Comparison of ENCODE assay signal across 20 cellular contexts in the genomic region with DNA sequence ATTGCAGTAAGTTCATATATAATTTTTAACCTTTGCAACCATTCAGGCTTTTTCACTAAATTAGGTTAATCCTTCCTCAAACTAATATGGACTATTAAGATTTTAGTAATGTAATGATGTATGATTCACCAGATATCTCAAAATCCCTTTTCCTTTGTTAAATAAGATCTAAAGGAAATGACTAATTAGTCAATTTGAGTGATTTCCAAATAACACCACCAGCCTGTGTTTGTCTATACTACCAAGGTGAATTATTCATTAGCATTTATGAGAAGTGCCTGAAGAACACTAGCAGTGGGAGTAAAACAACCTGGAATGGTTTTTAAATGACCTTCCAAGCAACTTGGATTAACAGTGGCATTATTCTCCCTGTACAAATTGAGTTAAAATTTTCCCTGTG.
A peak's percentile ranks its signal among the peaks of the same experiment; 100 is the strongest.
DNase-seq lines count a peak whose midpoint lies in the region; ATAC-seq and TF ChIP-seq lines count a peak whose summit lies in the region.
"Had no signal": no experiment of that assay in that cellular context is flagged by ENCODE, and none has a peak within 500 bp of the region (broad histone marks: within the 10 kb centered on the region; RNA-seq: fewer than 3 reads in every experiment).

No MANE protein-coding gene starts in this region.

- CTCF ChIA-PET in A673 (lab: Charles Lee) = interaction anchor here (1.2 kb wide), 1 partner anchor 16 kb away, joined by 3 read pairs; no protein-coding TSS in a partner anchor

- POLR2A ChIA-PET in A673 (lab: Charles Lee; ENCODE audit: low non-redundant PET) = no interaction called here

- H3K4me1 ChIP-seq in A673 (ENCODE audit: insufficient read depth, low read length, poor library complexity, severe bottlenecking) = peaks cover 5% of the 10 kb centered on the region
- peaks cover 13% of the 10 kb centered on the region for H3K4me1 ChIP-seq in foreskin keratinocyte
- no peaks in the 10 kb centered on the region for H3K4me1 ChIP-seq in psoas muscle
- H3K4me1 ChIP-seq: Peyer's patch, SJSA1 had no signal

- H3K4me3 ChIP-seq in A673 (ENCODE audit: low read depth, low read length, poor library complexity, severe bottlenecking) (no peak overlapping the region), psoas muscle (no peak overlapping the region)
- H3K4me3 ChIP-seq: Peyer's patch, SJSA1 had no signal

- H3K27me3 ChIP-seq in A673 (replicated peaks; ENCODE audit: insufficient read depth, low read depth, low read length, poor library complexity) (peaks cover 3% of the 10 kb centered on the region), foreskin keratinocyte (no peaks in the 10 kb centered on the region), psoas muscle (ENCODE audit: insufficient read depth in 3 of 3, low read length in 2 of 3) (no peaks in the 10 kb centered on the region)
- H3K27me3 ChIP-seq: Peyer's patch, SJSA1 had no signal

- no peaks in the 10 kb centered on the region for H3K36me3 ChIP-seq in A673 (ENCODE audit: insufficient read depth, low read length, poor library complexity, severe bottlenecking)
- H3K36me3 ChIP-seq in psoas muscle (ENCODE audit: insufficient read depth in 1 of 2, low read depth in 1 of 2) = no peaks in the 10 kb centered on the region
- H3K36me3 ChIP-seq: Peyer's patch, SJSA1 had no signal

- DNase-seq in A673 (ENCODE audit: low spot score) (peak; percentile 52), NCI-H226 (peak; percentile 8), dermis blood vessel endothelial cell (peak; percentile 1), foreskin keratinocyte (peak; percentile 17 to 33), MV-4-11 (lab: John Stamatoyannopoulos, UW) (no peak), psoas muscle (no peak)
- DNase-seq: DMS53; GF-D8; Kasumi-1; MM.1S; NCI-H1092; NCI-H1436; NCI-H1930; NCI-H510A; NK-92 treated with Interleukin-12 subunit alpha and Interleukin-12 subunit beta, amount 100 ng/mL, for 24 hours; Peyer's patch had no signal

- ATAC-seq in foreskin keratinocyte (peak; percentile 64), HG03469 (IDR thresholded peaks at IDR 0.05; ENCODE audit: unreplicated experiment) (no peak), GM18502 (IDR thresholded peaks at IDR 0.05; ENCODE audit: poor library complexity, unreplicated experiment) (no peak), psoas muscle (no peak)
- ATAC-seq: Right ventricle myocardium inferior had no signal

- no TSS peak for BruUV-seq in A673 (replicated peaks; lab: Mats Ljungman, UMichigan)

- TF ChIP-seq CTCF in A673 (conservative IDR thresholded peaks at IDR 0.05; ENCODE audit: low read depth, low read length) (no peak), foreskin keratinocyte (conservative IDR thresholded peaks at IDR 0.05) (no peak), psoas muscle (IDR thresholded peaks at IDR 0.05) (no peak)

- intact Hi-C loops in A673 (cut with micrococcal nuclease; ENCODE audit: unreplicated experiment) = no loop called here
- intact Hi-C loops in psoas muscle (cut with DNase I) = no loop called here

- H3K27ac ChIP-seq in A673 (ENCODE audit: low read depth, low read length, poor library complexity, severe bottlenecking) (no peak overlapping the region), foreskin keratinocyte (no peak overlapping the region), psoas muscle (no peak overlapping the region)
- H3K27ac ChIP-seq: Peyer's patch, SJSA1 had no signal

- no peaks in the 10 kb centered on the region for H3K9me3 ChIP-seq in A673 (ENCODE audit: low read depth, low read length, poor library complexity, severe bottlenecking)
- no peaks in the 10 kb centered on the region for H3K9me3 ChIP-seq in psoas muscle
- H3K9me3 ChIP-seq: Peyer's patch, SJSA1 had no signal

Comparison
In these comparisons a context has a peak if more than half of its experiments do, and no peak if none do; other contexts are left out.
1. DNase-seq: peak in A673 (single experiment), NCI-H226 (single experiment), dermis blood vessel endothelial cell (single experiment) and foreskin keratinocyte (2 of 2); none in MV-4-11 (single experiment) and psoas muscle (0 of 2).